In the genomic region with DNA sequence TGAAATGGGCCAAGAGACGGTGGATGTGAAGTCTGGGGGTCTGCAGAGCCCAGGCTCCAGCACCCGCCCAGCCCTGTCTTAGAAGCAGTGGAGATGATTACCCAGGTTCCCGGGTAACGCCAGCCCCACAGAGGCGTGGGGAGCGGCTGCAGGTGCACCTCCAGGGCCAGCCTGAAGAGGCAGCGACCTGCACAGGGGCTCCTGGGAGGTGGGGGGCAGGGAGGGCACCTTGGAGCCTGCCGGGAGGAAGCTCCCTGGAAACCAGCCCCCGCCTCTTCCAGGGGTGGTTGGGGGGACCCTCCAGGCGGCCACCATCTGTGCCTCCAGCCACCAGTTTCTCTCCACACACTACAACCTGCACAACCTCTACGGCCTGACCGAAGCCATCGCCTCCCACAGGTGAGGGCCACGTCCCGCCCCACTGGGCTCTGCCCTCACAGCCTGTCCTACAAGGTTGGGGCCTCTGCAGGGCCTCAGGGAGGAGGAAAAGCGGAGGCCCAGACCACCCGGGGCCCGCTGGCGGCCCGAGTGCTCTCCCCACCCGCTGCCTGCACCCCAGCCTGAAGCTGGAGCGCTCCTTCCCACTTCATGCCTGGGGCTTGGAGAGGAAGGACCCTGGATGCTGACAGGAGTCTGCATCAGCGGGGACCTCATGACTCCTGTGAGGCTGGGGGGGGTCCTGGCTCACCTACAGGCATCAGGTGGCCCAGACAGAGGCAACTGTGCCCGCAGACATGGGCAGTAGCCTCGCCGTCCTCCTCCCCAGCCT, we compare ENCODE assay signal across 2 cellular contexts.
TF ChIP-seq lines count a peak whose summit lies in the region.

No MANE protein-coding gene starts in this region.

TF ChIP-seq in HCT116, 20 proteins besides CTCF, POLR2A, EP300 and RAD21:
- TF ChIP-seq, protein P1, sequence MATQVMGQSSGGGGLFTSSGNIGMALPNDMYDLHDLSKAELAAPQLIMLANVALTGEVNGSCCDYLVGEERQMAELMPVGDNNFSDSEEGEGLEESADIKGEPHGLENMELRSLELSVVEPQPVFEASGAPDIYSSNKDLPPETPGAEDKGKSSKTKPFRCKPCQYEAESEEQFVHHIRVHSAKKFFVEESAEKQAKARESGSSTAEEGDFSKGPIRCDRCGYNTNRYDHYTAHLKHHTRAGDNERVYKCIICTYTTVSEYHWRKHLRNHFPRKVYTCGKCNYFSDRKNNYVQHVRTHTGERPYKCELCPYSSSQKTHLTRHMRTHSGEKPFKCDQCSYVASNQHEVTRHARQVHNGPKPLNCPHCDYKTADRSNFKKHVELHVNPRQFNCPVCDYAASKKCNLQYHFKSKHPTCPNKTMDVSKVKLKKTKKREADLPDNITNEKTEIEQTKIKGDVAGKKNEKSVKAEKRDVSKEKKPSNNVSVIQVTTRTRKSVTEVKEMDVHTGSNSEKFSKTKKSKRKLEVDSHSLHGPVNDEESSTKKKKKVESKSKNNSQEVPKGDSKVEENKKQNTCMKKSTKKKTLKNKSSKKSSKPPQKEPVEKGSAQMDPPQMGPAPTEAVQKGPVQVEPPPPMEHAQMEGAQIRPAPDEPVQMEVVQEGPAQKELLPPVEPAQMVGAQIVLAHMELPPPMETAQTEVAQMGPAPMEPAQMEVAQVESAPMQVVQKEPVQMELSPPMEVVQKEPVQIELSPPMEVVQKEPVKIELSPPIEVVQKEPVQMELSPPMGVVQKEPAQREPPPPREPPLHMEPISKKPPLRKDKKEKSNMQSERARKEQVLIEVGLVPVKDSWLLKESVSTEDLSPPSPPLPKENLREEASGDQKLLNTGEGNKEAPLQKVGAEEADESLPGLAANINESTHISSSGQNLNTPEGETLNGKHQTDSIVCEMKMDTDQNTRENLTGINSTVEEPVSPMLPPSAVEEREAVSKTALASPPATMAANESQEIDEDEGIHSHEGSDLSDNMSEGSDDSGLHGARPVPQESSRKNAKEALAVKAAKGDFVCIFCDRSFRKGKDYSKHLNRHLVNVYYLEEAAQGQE (IDR thresholded peaks at IDR 0.05; ENCODE audit: low read depth) = no peak
- TF ChIP-seq YY1 (IDR thresholded peaks at IDR 0.05; ENCODE audit: extremely low read depth, insufficient replicate concordance, low read depth, low read length) = no peak
- TF ChIP-seq EZH2phosphoT487 (IDR thresholded peaks at IDR 0.05; ENCODE audit: borderline replicate concordance) = no peak
- no peak for TF ChIP-seq ELF1 (IDR thresholded peaks at IDR 0.05; ENCODE audit: borderline replicate concordance, low read depth)
- TF ChIP-seq MAX (IDR thresholded peaks at IDR 0.05) = no peak
- TF ChIP-seq SIN3A (IDR thresholded peaks at IDR 0.05; ENCODE audit: low read depth) = no peak
- no peak for TF ChIP-seq EGR1 (IDR thresholded peaks at IDR 0.05; ENCODE audit: low read depth)
- TF ChIP-seq, protein P2, sequence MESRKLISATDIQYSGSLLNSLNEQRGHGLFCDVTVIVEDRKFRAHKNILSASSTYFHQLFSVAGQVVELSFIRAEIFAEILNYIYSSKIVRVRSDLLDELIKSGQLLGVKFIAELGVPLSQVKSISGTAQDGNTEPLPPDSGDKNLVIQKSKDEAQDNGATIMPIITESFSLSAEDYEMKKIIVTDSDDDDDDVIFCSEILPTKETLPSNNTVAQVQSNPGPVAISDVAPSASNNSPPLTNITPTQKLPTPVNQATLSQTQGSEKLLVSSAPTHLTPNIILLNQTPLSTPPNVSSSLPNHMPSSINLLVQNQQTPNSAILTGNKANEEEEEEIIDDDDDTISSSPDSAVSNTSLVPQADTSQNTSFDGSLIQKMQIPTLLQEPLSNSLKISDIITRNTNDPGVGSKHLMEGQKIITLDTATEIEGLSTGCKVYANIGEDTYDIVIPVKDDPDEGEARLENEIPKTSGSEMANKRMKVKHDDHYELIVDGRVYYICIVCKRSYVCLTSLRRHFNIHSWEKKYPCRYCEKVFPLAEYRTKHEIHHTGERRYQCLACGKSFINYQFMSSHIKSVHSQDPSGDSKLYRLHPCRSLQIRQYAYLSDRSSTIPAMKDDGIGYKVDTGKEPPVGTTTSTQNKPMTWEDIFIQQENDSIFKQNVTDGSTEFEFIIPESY (IDR thresholded peaks at IDR 0.05; ENCODE audit: extremely low read depth, insufficient replicate concordance, low read length) = no peak
- TF ChIP-seq FOSL1 (IDR thresholded peaks at IDR 0.05; ENCODE audit: low read depth) = no peak
- TF ChIP-seq POLR2AphosphoS5 (IDR thresholded peaks at IDR 0.05; ENCODE audit: low read depth, low read length) = no peak
- TF ChIP-seq ATF3 (IDR thresholded peaks at IDR 0.05) = no peak
- TF ChIP-seq CEBPB (IDR thresholded peaks at IDR 0.05; ENCODE audit: low read depth) = no peak

TF ChIP-seq in H1, 55 proteins besides CTCF, POLR2A, EP300 and RAD21:
- TF ChIP-seq GTF2F1 (IDR thresholded peaks at IDR 0.05; ENCODE audit: borderline replicate concordance, low read depth, low read length) = no peak
- TF ChIP-seq PHF8 (conservative IDR thresholded peaks at IDR 0.05; ENCODE audit: low read depth, low read length) = no peak
TF ChIP-seq in H1: peak in this region for 0.
